Comparison of ENCODE assay signal across 8 cellular contexts in the genomic region with DNA sequence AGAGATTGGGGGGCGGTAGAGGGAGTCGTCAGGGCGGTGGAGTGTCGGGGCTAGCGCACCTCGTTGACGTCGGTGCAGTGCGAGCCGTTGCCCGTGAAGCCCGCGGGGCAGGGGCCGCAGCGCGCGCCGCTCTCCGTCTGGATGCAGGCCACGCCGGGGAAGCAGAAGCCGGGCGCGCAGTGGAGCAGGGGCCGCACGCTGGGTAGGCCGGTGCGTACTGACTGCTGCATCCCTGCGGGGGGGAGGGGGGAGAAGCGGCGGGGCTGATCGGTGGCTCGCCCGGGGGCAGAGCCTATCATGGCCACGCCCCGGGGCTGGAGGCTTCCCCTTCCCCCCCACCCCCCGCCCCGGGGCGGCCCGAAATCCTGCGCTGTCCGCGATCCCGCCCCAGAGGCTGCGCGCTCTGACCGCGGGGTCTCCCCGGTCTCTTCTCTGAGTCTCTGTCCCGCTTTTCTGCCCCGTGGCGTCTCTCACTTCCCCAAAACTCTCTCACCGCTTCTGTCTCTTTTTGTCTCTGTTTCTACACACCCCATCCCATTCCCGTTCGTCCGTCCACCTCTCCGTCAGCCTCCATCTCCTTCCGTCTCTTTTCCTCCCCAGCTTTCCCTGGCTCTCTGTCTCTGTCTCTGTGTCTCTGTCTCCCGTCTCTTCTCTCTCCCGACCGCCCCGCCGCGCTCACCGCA. TPM values are rescaled to one million over a fixed set of nuclear protein-coding genes. Genes with fewer than 3 reads are reported as not detected.
DNase-seq lines count a peak whose midpoint lies in the region; TF ChIP-seq lines count a peak whose summit lies in the region.

No MANE protein-coding gene starts in this region.

- no peak overlapping the region for H3K9ac ChIP-seq in GM23248
- H3K9ac ChIP-seq in SK-N-SH, result no peak overlapping the region
- no peak overlapping the region for H3K9ac ChIP-seq in fibroblast of lung (ENCODE audit: insufficient read depth, low read length)
- H3K9ac ChIP-seq in rectal smooth muscle tissue (ENCODE audit: low read length), result no peak overlapping the region

- H3K9me2 ChIP-seq in GM23248 (ENCODE audit: insufficient read depth) (no peaks in the 10 kb centered on the region), SK-N-SH (no peaks in the 10 kb centered on the region)

- TF ChIP-seq CTCF in SK-N-SH (IDR thresholded peaks at IDR 0.05), result no peak
- TF ChIP-seq CTCF in fibroblast of lung (conservative IDR thresholded peaks at IDR 0.05 in 1 of 2, IDR thresholded peaks at IDR 0.05 in 1 of 2; ENCODE audit: low read depth in 1 of 2, low read length in 2 of 2), result no peak

- H3K4me2 ChIP-seq in GM23248 (ENCODE audit: unreplicated experiment) (peak overlapping the region; percentile 51), SK-N-SH (peak overlapping the region; percentile 11; the same call in 1 of the 2 replicates), fibroblast of lung (ENCODE audit: extremely low read depth, insufficient read depth, low read length) (peak overlapping the region; percentile 35)

- DNase-seq in GM23248 (peak; percentile 59), SK-N-SH (peak; percentile 69), fibroblast of lung (ENCODE audit: low read depth in 2 of 2) (peak in 1 of 2 donors; percentile 25), nucleus accumbens (lab: John Stamatoyannopoulos, UW) (no peak), NCI-H2029 treated with DMSO at 0.1 percent for 48 hours (lab: John Stamatoyannopoulos, UW) (no peak), hypothalamus (lab: John Stamatoyannopoulos, UW) (no peak)
- no peak for DNase-seq in activated CD4-positive, CD25-positive, alpha-beta regulatory T cell (lab: John Stamatoyannopoulos, UW)

- 3 to 7% methylated on average over 30 to 33 of the region's 65 CpGs for WGBS in GM23248 (ENCODE audit: low coverage in 1 of 2, low lambda C conversion rate in 2 of 2, missing lambda C conversion rate in 2 of 2), 2 experiments
- 7% methylated on average over 31 of the region's 65 CpGs for WGBS in SK-N-SH (ENCODE audit: low lambda C conversion rate)

- in situ Hi-C loops in GM23248 (cut with MboI), result no loop called here

- H3K27ac ChIP-seq in GM23248 (no peak overlapping the region), SK-N-SH (ENCODE audit: low read depth in 2 of 2, low read length in 1 of 2) (no peak overlapping the region), fibroblast of lung (ENCODE audit: insufficient read depth, low read length) (no peak overlapping the region), rectal smooth muscle tissue (ENCODE audit: low read depth, low read length) (no peak overlapping the region)

- H3K27me3 ChIP-seq in GM23248 (replicated peaks; ENCODE audit: insufficient read depth) (peaks cover 44% of the 10 kb centered on the region), SK-N-SH (ENCODE audit: insufficient read depth) (peaks cover 62% of the 10 kb centered on the region), fibroblast of lung (ENCODE audit: control insufficient read depth, insufficient read depth, low read length) (peaks cover 54% of the 10 kb centered on the region), rectal smooth muscle tissue (ENCODE audit: control insufficient read depth, insufficient read depth, low read length) (peaks cover 45% of the 10 kb centered on the region)

- H3K9me3 ChIP-seq in GM23248 (ENCODE audit: low read depth) (no peaks in the 10 kb centered on the region), SK-N-SH (no peaks in the 10 kb centered on the region), fibroblast of lung (ENCODE audit: control insufficient read depth, insufficient read depth, low read depth, low read length) (no peaks in the 10 kb centered on the region)

- H3K79me2 ChIP-seq in GM23248 (ENCODE audit: insufficient read depth) (no peaks in the 10 kb centered on the region), SK-N-SH (ENCODE audit: insufficient read depth) (no peaks in the 10 kb centered on the region), fibroblast of lung (ENCODE audit: control insufficient read depth, insufficient read depth, low read length) (no peaks in the 10 kb centered on the region)

- no peak for TF ChIP-seq RAD21 in SK-N-SH (IDR thresholded peaks at IDR 0.05; ENCODE audit: low read length)

- TF ChIP-seq EP300 in SK-N-SH (IDR thresholded peaks at IDR 0.05; ENCODE audit: borderline replicate concordance in 1 of 2, low read depth in 1 of 2, low read length in 1 of 2), result no peak

- CTCF ChIA-PET in SK-N-SH (lab: Yijun Ruan, JAX), result interaction anchor here (1.3 to 1.6 kb wide), 3 partner anchors 21 to 57 kb away, joined by 3 to 5 read pairs (median 4); no protein-coding TSS in a partner anchor

- H3F3A ChIP-seq in GM23248 (ENCODE audit: insufficient read depth) (no peaks in the 10 kb centered on the region), SK-N-SH (replicated peaks; ENCODE audit: insufficient read depth) (peaks cover 12% of the 10 kb centered on the region)

- H3K4me1 ChIP-seq in GM23248 (ENCODE audit: insufficient read depth) (no peaks in the 10 kb centered on the region; the same call in 1 of the 2 replicates), SK-N-SH (ENCODE audit: control insufficient read depth in 1 of 2, insufficient read depth in 2 of 2, low read depth in 1 of 2, low read length in 1 of 2) (peaks cover 0 to 15% of the 10 kb centered on the region in 2 experiments; a peak in 1 of 4 replicates), fibroblast of lung (ENCODE audit: control insufficient read depth, extremely low read depth, insufficient read depth, low read length) (no peaks in the 10 kb centered on the region), rectal smooth muscle tissue (ENCODE audit: control insufficient read depth, insufficient read depth, low read length) (peaks cover 2% of the 10 kb centered on the region)

- peak overlapping the region; percentile 56 for H3K4me3 ChIP-seq in GM23248
- H3K4me3 ChIP-seq in SK-N-SH (ENCODE audit: low read depth in 2 of 2, low read length in 1 of 2), result no peak overlapping the region
- H3K4me3 ChIP-seq in fibroblast of lung (replicated peaks in 1 of 4; ENCODE audit: control extremely low read depth in 1 of 4, insufficient read depth in 1 of 4, low read depth in 3 of 4, low read length in 4 of 4), result peak overlapping the region in 1 of 4 experiments; percentile 30
- H3K4me3 ChIP-seq in rectal smooth muscle tissue (ENCODE audit: low read length), result peak overlapping the region; percentile 41

- H3K36me3 ChIP-seq in GM23248 (ENCODE audit: low read depth), result no peaks in the 10 kb centered on the region
- H3K36me3 ChIP-seq in SK-N-SH (replicated peaks in 1 of 2; ENCODE audit: control insufficient read depth in 1 of 2, insufficient read depth in 2 of 2, low read length in 1 of 2), result no peaks in the 10 kb centered on the region
- H3K36me3 ChIP-seq in fibroblast of lung (ENCODE audit: control insufficient read depth, insufficient read depth, low read length), result no peaks in the 10 kb centered on the region
- no peaks in the 10 kb centered on the region for H3K36me3 ChIP-seq in rectal smooth muscle tissue (ENCODE audit: control insufficient read depth, insufficient read depth, low read length)

- POLR2A ChIA-PET in SK-N-SH (lab: Yijun Ruan, JAX), result no interaction called here

- peak overlapping the region; percentile 70 for H2AFZ ChIP-seq in GM23248
- no peak overlapping the region for H2AFZ ChIP-seq in SK-N-SH (ENCODE audit: low read depth)
- H2AFZ ChIP-seq in fibroblast of lung (ENCODE audit: low read length), result no peak overlapping the region

- H4K20me1 ChIP-seq in GM23248 (ENCODE audit: insufficient read depth), result no peaks in the 10 kb centered on the region
- H4K20me1 ChIP-seq in SK-N-SH (ENCODE audit: insufficient read depth), result no peaks in the 10 kb centered on the region
- H4K20me1 ChIP-seq in fibroblast of lung (ENCODE audit: control insufficient read depth, extremely low read depth, insufficient read depth, low read length), result no peaks in the 10 kb centered on the region

TF ChIP-seq in SK-N-SH, 30 proteins besides CTCF, POLR2A, EP300 and RAD21 (continues in another document):
- TF ChIP-seq GATA2 (CRISPR knock-in tag; IDR thresholded peaks at IDR 0.05) (no peak), FOXJ3 (CRISPR knock-in tag; IDR thresholded peaks at IDR 0.05) (no peak), GABPA (IDR thresholded peaks at IDR 0.05; ENCODE audit: low read depth) (no peak), CHD2 (IDR thresholded peaks at IDR 0.05; ENCODE audit: low read length, partially characterized antibody) (no peak)
- TF ChIP-seq, protein P1, sequence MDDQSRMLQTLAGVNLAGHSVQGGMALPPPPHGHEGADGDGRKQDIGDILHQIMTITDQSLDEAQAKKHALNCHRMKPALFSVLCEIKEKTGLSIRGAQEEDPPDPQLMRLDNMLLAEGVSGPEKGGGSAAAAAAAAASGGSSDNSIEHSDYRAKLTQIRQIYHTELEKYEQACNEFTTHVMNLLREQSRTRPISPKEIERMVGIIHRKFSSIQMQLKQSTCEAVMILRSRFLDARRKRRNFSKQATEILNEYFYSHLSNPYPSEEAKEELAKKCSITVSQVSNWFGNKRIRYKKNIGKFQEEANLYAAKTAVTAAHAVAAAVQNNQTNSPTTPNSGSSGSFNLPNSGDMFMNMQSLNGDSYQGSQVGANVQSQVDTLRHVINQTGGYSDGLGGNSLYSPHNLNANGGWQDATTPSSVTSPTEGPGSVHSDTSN (IDR thresholded peaks at IDR 0.05), result no peak

RNA-seq across cellular contexts. Expression of a gene that starts 1.1 kb away (rescaled TPM):
- total RNA-seq in GM23248 (2014; rRNA removed; shearing (Covaris generic)), result 93.8 and 96.6 TPM in 2 replicates
- polyA plus RNA-seq in GM23248 (2016; fragmentation: Nextera tagmentation; extraction: Ambion mirVana) (252 and 257 TPM in 2 replicates), SK-N-SH (2012; rRNA removed) (0.26 and 0.42 TPM in 2 replicates), fibroblast of lung (0.05 and 0.11 TPM in 2 replicates)
- 0.15 and 0.17 TPM in 2 replicates for polyA plus RNA-seq in SK-N-SH (2012; cell fraction: cytosol; rRNA removed)
- 0.35 and 1.6 TPM in 2 replicates for polyA plus RNA-seq in SK-N-SH (2012; cell fraction: nucleus; rRNA removed)
- 0.17 and 0.26 TPM in 2 replicates for total RNA-seq in fibroblast of lung
- 0.08 and 0.16 TPM in 2 replicates for polyA plus RNA-seq in fibroblast of lung (2012)
- polyA minus RNA-seq in fibroblast of lung (ENCODE audit: low replicate concordance), result not detected in 2 replicates

RNA-seq across cellular contexts. Expression of a gene that starts 41.7 kb away (rescaled TPM):
- 51.7 and 57.4 TPM in 2 replicates for total RNA-seq in GM23248 (2014; rRNA removed; shearing (Covaris generic))
- polyA plus RNA-seq in GM23248 (2016; fragmentation: Nextera tagmentation; extraction: Ambion mirVana) (3.5 and 4.3 TPM in 2 replicates), SK-N-SH (2012; rRNA removed) (20.3 and 33.3 TPM in 2 replicates), fibroblast of lung (20.5 and 28.1 TPM in 2 replicates)
- polyA plus RNA-seq in SK-N-SH (2012; cell fraction: cytosol; rRNA removed), result 15.1 and 18.6 TPM in 2 replicates
- 79.6 and 83.0 TPM in 2 replicates for polyA plus RNA-seq in SK-N-SH (2012; cell fraction: nucleus; rRNA removed)
- 42.4 and 57.1 TPM in 2 replicates for total RNA-seq in fibroblast of lung
- 28.7 and 32.9 TPM in 2 replicates for polyA plus RNA-seq in fibroblast of lung (2012)
- 98.4 and 197 TPM in 2 replicates for polyA minus RNA-seq in fibroblast of lung (ENCODE audit: low replicate concordance)

Comparison
In these comparisons a context has a peak if more than half of its experiments do, and no peak if none do; other contexts are left out.
1. DNase-seq: peak in GM23248 (single experiment) and SK-N-SH (single experiment); none in nucleus accumbens (0 of 56), NCI-H2029 treated with DMSO at 0.1 percent for 48 hours (single experiment), hypothalamus (0 of 51) and activated CD4-positive, CD25-positive, alpha-beta regulatory T cell (0 of 4).
2. H3K4me3 ChIP-seq: peak in GM23248 (single experiment) and rectal smooth muscle tissue (single experiment); none in SK-N-SH (0 of 2).
3. RNA of a gene that starts 1.1 kb away (polyA plus RNA-seq): 252 to 257 TPM in GM23248; 0.15 to 1.6 TPM in SK-N-SH and 0.05 to 0.16 TPM in fibroblast of lung; every median in the first group is over 10 times any median in the second.
4. Peak in every context shown above with its lines, with median percentiles within 50 percentile points of each other: H3K4me2 ChIP-seq.